In genomic region chr1:205502992-205503391, GRCh38 we compare ENCODE assay signal across 15 cellular contexts. TPM values are rescaled to one million over a fixed set of nuclear protein-coding genes. Genes with fewer than 3 reads are reported as not detected.
DNase-seq lines count a peak whose midpoint lies in the region; ATAC-seq and TF ChIP-seq lines count a peak whose summit lies in the region.
"Had no signal": no experiment of that assay in that cellular context is flagged by ENCODE, and none has a peak within 500 bp of the region (broad histone marks: within the 10 kb centered on the region; RNA-seq: fewer than 3 reads in every experiment).

No MANE protein-coding gene starts in this region.

- no peaks in the 10 kb centered on the region for H3K36me3 Mint-ChIP-seq in CD4-positive, CD25-positive, alpha-beta regulatory T cell
- no peaks in the 10 kb centered on the region for H3K36me3 Mint-ChIP-seq in CD4-positive, alpha-beta memory T cell
- H3K36me3 Mint-ChIP-seq in nephron progenitor cell (ENCODE audit: low read depth) = no peaks in the 10 kb centered on the region

- H3K4me1 Mint-ChIP-seq in CD4-positive, CD25-positive, alpha-beta regulatory T cell = peaks cover 0 to 21% (median 5%) of the 10 kb centered on the region in 4 donors
- peaks cover 2 to 22% (median 8%) of the 10 kb centered on the region in 4 donors for H3K4me1 Mint-ChIP-seq in CD4-positive, alpha-beta memory T cell
- H3K4me1 Mint-ChIP-seq in nephron progenitor cell = peaks cover 72% of the 10 kb centered on the region

- H3K4me1 ChIP-seq in CD4-positive, CD25-positive, alpha-beta regulatory T cell (ENCODE audit: control insufficient read depth, insufficient read depth, low read length, poor library complexity, severe bottlenecking) = peaks cover 10% of the 10 kb centered on the region
- peaks cover 13% of the 10 kb centered on the region for H3K4me1 ChIP-seq in CD4-positive, alpha-beta memory T cell (ENCODE audit: insufficient read depth, low read length)

- no peak overlapping the region for H3K27ac ChIP-seq in CD4-positive, CD25-positive, alpha-beta regulatory T cell (ENCODE audit: insufficient read depth, low read length, poor library complexity, severe bottlenecking)
- no peak overlapping the region for H3K27ac ChIP-seq in CD4-positive, alpha-beta memory T cell (ENCODE audit: low read depth, low read length)
- peak overlapping the region in 36 of 59 donors; percentile 11 to 100 (median 94) for H3K27ac ChIP-seq in dorsolateral prefrontal cortex

- no peaks in the 10 kb centered on the region for H3K9me3 ChIP-seq in CD4-positive, CD25-positive, alpha-beta regulatory T cell (ENCODE audit: control insufficient read depth in 2 of 2, low read length in 2 of 2)
- no peaks in the 10 kb centered on the region for H3K9me3 ChIP-seq in CD4-positive, alpha-beta memory T cell (ENCODE audit: control insufficient read depth in 1 of 2, low read length in 2 of 2)

- DNase-seq in CD4-positive, CD25-positive, alpha-beta regulatory T cell = no peak
- no peak for DNase-seq in CD4-positive, alpha-beta memory T cell
- DNase-seq in dorsolateral prefrontal cortex (no peak), nephron progenitor cell (no peak), iPS-NIHi7 (ENCODE audit: extremely low spot score) (no peak), nucleus accumbens (lab: John Stamatoyannopoulos, UW) (no peak), NCI-H1417 treated with DMSO at 0.1 percent for 48 hours (lab: John Stamatoyannopoulos, UW) (no peak)
- DNase-seq: COR-L47, H7, IMR-90, NCI-H1417, NCI-H2029 treated with DMSO at 0.1 percent for 48 hours, NCI-H526 had no signal

- no peaks in the 10 kb centered on the region for H3K9me3 Mint-ChIP-seq in CD4-positive, CD25-positive, alpha-beta regulatory T cell
- H3K9me3 Mint-ChIP-seq in CD4-positive, alpha-beta memory T cell = peaks cover 0 to 2% (median 0%) of the 10 kb centered on the region in 8 donors
- H3K9me3 Mint-ChIP-seq in nephron progenitor cell = peaks cover under 1% of the 10 kb centered on the region

- H3K36me3 ChIP-seq in CD4-positive, CD25-positive, alpha-beta regulatory T cell (ENCODE audit: control insufficient read depth, insufficient read depth, low read length) = no peaks in the 10 kb centered on the region
- H3K36me3 ChIP-seq in CD4-positive, alpha-beta memory T cell (ENCODE audit: insufficient read depth, low read length) = no peaks in the 10 kb centered on the region

- no peaks in the 10 kb centered on the region for H3K27me3 ChIP-seq in CD4-positive, CD25-positive, alpha-beta regulatory T cell (ENCODE audit: control insufficient read depth, insufficient read depth, low read length)
- H3K27me3 ChIP-seq in CD4-positive, alpha-beta memory T cell (ENCODE audit: insufficient read depth, low read length) = no peaks in the 10 kb centered on the region
- H3K27me3 ChIP-seq in dorsolateral prefrontal cortex = no peaks in the 10 kb centered on the region

- peak overlapping the region in 1 of 3 donors; percentile 60 for H3K27ac Mint-ChIP-seq in CD4-positive, CD25-positive, alpha-beta regulatory T cell
- H3K27ac Mint-ChIP-seq in CD4-positive, alpha-beta memory T cell = peak overlapping the region in 2 of 7 donors; percentile 4 to 6
- peak overlapping the region; percentile 58 for H3K27ac Mint-ChIP-seq in nephron progenitor cell

- H3K4me3 ChIP-seq in CD4-positive, CD25-positive, alpha-beta regulatory T cell (ENCODE audit: low read depth, low read length) = no peak overlapping the region
- H3K4me3 ChIP-seq in CD4-positive, alpha-beta memory T cell (ENCODE audit: low read length in 2 of 2) = no peak overlapping the region
- no peak overlapping the region for H3K4me3 ChIP-seq in dorsolateral prefrontal cortex

- intact Hi-C loops in CD4-positive, alpha-beta memory T cell (cut with micrococcal nuclease) = no loop called here
- intact Hi-C loops in dorsolateral prefrontal cortex (cut with DNase I) = no loop called here

- peak overlapping the region in 3 of 4 donors; percentile 0 to 51 (median 30) for H3K4me3 Mint-ChIP-seq in CD4-positive, CD25-positive, alpha-beta regulatory T cell
- H3K4me3 Mint-ChIP-seq in CD4-positive, alpha-beta memory T cell = peak overlapping the region in 5 of 8 donors; percentile 39 to 91 (median 42)
- peak overlapping the region; percentile 21 for H3K4me3 Mint-ChIP-seq in nephron progenitor cell

- POLR2A ChIA-PET in CD4-positive, alpha-beta memory T cell (lab: Charles Lee; ENCODE audit: partially characterized antibody) = no interaction called here

- ATAC-seq in CD4-positive, CD25-positive, alpha-beta regulatory T cell (ENCODE audit: low read depth in 2 of 2) = no peak

- peaks cover 53% of the 10 kb centered on the region for H3K27me3 Mint-ChIP-seq in CD4-positive, CD25-positive, alpha-beta regulatory T cell
- no peaks in the 10 kb centered on the region for H3K27me3 Mint-ChIP-seq in CD4-positive, alpha-beta memory T cell
- H3K27me3 Mint-ChIP-seq in nephron progenitor cell (ENCODE audit: low read depth, poor library complexity) = peaks cover 36% of the 10 kb centered on the region

- CTCF ChIA-PET in CD4-positive, alpha-beta memory T cell (lab: Charles Lee; ENCODE audit: partially characterized antibody) = interaction anchor here (1.3 to 2.5 kb wide), 3 partner anchors 14 to 22 kb away, joined by 4 to 12 read pairs (median 10); no protein-coding TSS in a partner anchor

- TF ChIP-seq CTCF in dorsolateral prefrontal cortex (IDR thresholded peaks at IDR 0.05 in 54 of 56, conservative IDR thresholded peaks at IDR 0.05 in 2 of 56; ENCODE audit: low read depth in 1 of 56, partially characterized antibody in 56 of 56) = no peak
- TF ChIP-seq CTCF in nephron progenitor cell (IDR thresholded peaks at IDR 0.05) = no peak

RNA-seq across cellular contexts. Expression of gene CDK18, which starts 1.5 kb away (rescaled TPM):
- total RNA-seq in CD4-positive, CD25-positive, alpha-beta regulatory T cell = 0.49 TPM
- polyA plus RNA-seq in CD4-positive, CD25-positive, alpha-beta regulatory T cell = not detected
- total RNA-seq in CD4-positive, alpha-beta memory T cell = 1 to 10 TPM in 1 of 2 experiments, under 1 TPM in 1; 0.78 to 1.3 TPM
- under 1 TPM; 0.25 to 0.76 TPM for polyA plus RNA-seq in CD4-positive, alpha-beta memory T cell
- 100 to 1,000 TPM in 101 of 120 experiments, 10 to 100 TPM in 19; 55.9 to 606 (median 176) TPM for total RNA-seq in dorsolateral prefrontal cortex

RNA-seq across cellular contexts. Expression of gene BLACAT1, which starts 47.1 kb away (rescaled TPM):
- 0.15 TPM for total RNA-seq in CD4-positive, CD25-positive, alpha-beta regulatory T cell
- not detected for polyA plus RNA-seq in CD4-positive, CD25-positive, alpha-beta regulatory T cell
- total RNA-seq in CD4-positive, alpha-beta memory T cell = under 1 TPM; 0.42 to 0.44 TPM
- polyA plus RNA-seq in CD4-positive, alpha-beta memory T cell = not detected
- total RNA-seq in dorsolateral prefrontal cortex = 1 to 10 TPM in 107 of 120 experiments, under 1 TPM in 13; 0.46 to 4.5 (median 1.7) TPM
- total RNA-seq: LHCN-M2, RPMI7951 had no signal

Comparison
In these comparisons a context has a peak if more than half of its experiments do, and no peak if none do; other contexts are left out.
1. H3K27ac ChIP-seq: peak in dorsolateral prefrontal cortex (36 of 59); none in CD4-positive, CD25-positive, alpha-beta regulatory T cell (single experiment) and CD4-positive, alpha-beta memory T cell (single experiment).
2. RNA of gene CDK18, which starts 1.5 kb away (total RNA-seq): 55.9 to 606 TPM in dorsolateral prefrontal cortex; 0.78 to 1.3 TPM in CD4-positive, alpha-beta memory T cell and 0.49 TPM in CD4-positive, CD25-positive, alpha-beta regulatory T cell (single experiment); every median in the first group is over 10 times any median in the second.
3. Peak in every context shown above with its lines, with median percentiles within 50 percentile points of each other: H3K4me3 Mint-ChIP-seq.